In the genomic region with DNA sequence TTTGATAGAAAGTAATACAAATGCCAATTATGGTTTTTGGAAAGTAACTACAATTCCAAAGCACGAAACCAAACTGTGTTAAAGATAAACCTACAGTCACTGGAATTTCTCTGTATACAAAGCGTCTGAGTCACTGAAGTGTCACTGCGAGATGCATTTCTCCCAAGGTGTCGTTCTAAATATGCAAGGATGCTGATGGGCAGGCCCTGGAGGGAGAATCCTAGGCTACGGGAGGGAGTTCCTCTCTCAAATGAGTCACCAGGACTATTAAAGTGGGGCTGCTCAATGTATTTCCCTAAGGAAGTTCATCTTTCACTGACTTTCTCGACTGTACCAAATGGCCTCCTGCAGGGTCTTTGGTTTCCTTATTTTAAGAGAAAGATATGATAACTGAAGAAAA, we compare ENCODE assay signal across 15 cellular contexts.
A peak's percentile ranks its signal among the peaks of the same experiment; 100 is the strongest.
DNase-seq lines count a peak whose midpoint lies in the region; ATAC-seq, FAIRE-seq and TF ChIP-seq lines count a peak whose summit lies in the region.
"Had no signal": no experiment of that assay in that cellular context is flagged by ENCODE, and none has a peak within 500 bp of the region (broad histone marks: within the 10 kb centered on the region; RNA-seq: fewer than 3 reads in every experiment).

No MANE protein-coding gene starts in this region.

- no peak overlapping the region for H3K4me3 Mint-ChIP-seq in CD4-positive, alpha-beta T cell
- H3K4me3 Mint-ChIP-seq in activated T-cell treated with anti-CD3 and anti-CD28 coated beads, Interleukin-2, amount 50 U/mL, for 72 hours, result no peak overlapping the region

- CTCF ChIA-PET in CD4-positive, alpha-beta T cell (lab: Charles Lee), result no interaction called here

- no peak overlapping the region for H3K27ac ChIP-seq in CD4-positive, alpha-beta T cell (ENCODE audit: low read depth, low read length)
- H3K27ac ChIP-seq: SK-N-MC had no signal

- no peak for ATAC-seq in CD4-positive, alpha-beta T cell (ENCODE audit: poor library complexity)
- ATAC-seq in activated T-cell treated with anti-CD3 and anti-CD28 coated beads, Interleukin-2, amount 50 U/mL, for 72 hours (replicated peaks in 1 of 2), result no peak
- ATAC-seq: stimulated activated naive CD8-positive, alpha-beta T cell treated with anti-CD3 and anti-CD28 coated beads, Interleukin-15, Interleukin-2, amounts not matched to agents 100 U/mL and 50 U/mL, for 24 hours had no signal

- H3K4me1 Mint-ChIP-seq in CD4-positive, alpha-beta T cell (ENCODE audit: low read depth), result no peaks in the 10 kb centered on the region
- peaks cover 20% of the 10 kb centered on the region for H3K4me1 Mint-ChIP-seq in activated T-cell treated with anti-CD3 and anti-CD28 coated beads, Interleukin-2, amount 50 U/mL, for 72 hours (ENCODE audit: low read depth)

- FAIRE-seq in bronchial epithelial cell (lab: Jason Lieb, UNC), result no peak
- FAIRE-seq: islet of Langerhans had no signal

- H3K4me3 ChIP-seq in bronchial epithelial cell (ENCODE audit: low read depth, low read length), result no peak overlapping the region
- H3K4me3 ChIP-seq: SK-N-MC had no signal

- no peaks in the 10 kb centered on the region for H3K9me3 Mint-ChIP-seq in CD4-positive, alpha-beta T cell
- H3K9me3 Mint-ChIP-seq in activated T-cell treated with anti-CD3 and anti-CD28 coated beads, Interleukin-2, amount 50 U/mL, for 72 hours, result no peaks in the 10 kb centered on the region

- POLR2A ChIA-PET in CD4-positive, alpha-beta T cell (lab: Charles Lee), result no interaction called here

- intact Hi-C loops in CD4-positive, alpha-beta T cell (cut with DNase I, micrococcal nuclease), result loop anchor here (5.0 to 10.0 kb wide), 4 partner anchors 50 to 840 kb away; no protein-coding TSS in a partner anchor

- H3K27me3 Mint-ChIP-seq in CD4-positive, alpha-beta T cell, result no peaks in the 10 kb centered on the region
- H3K27me3 Mint-ChIP-seq in activated T-cell treated with anti-CD3 and anti-CD28 coated beads, Interleukin-2, amount 50 U/mL, for 72 hours (ENCODE audit: low read depth), result peaks cover 16% of the 10 kb centered on the region

- no peak overlapping the region for H3K27ac Mint-ChIP-seq in CD4-positive, alpha-beta T cell
- no peak overlapping the region for H3K27ac Mint-ChIP-seq in activated T-cell treated with anti-CD3 and anti-CD28 coated beads, Interleukin-2, amount 50 U/mL, for 72 hours

- in situ Hi-C loops in Caki2 (cut with HindIII; ENCODE audit: low pct_unique_long_range_greater_than_20kb, low sequenced_read_pairs), result no loop called here

- H3K36me3 ChIP-seq in bronchial epithelial cell (ENCODE audit: control insufficient read depth, insufficient read depth, low read length), result no peaks in the 10 kb centered on the region

- H3K36me3 Mint-ChIP-seq in CD4-positive, alpha-beta T cell (ENCODE audit: low read depth), result no peaks in the 10 kb centered on the region
- H3K36me3 Mint-ChIP-seq in activated T-cell treated with anti-CD3 and anti-CD28 coated beads, Interleukin-2, amount 50 U/mL, for 72 hours (ENCODE audit: insufficient read depth in 2 of 2), result no peaks in the 10 kb centered on the region

- peak; percentile 76 for DNase-seq in Caki2 (ENCODE audit: low read depth)
- DNase-seq in M059J (ENCODE audit: low read depth), result peak; percentile 89
- peak; percentile 47 for DNase-seq in bronchial epithelial cell (ENCODE audit: low read depth)
- DNase-seq in iris pigment epithelial cell (ENCODE audit: low read depth), result peak; percentile 52
- DNase-seq in COLO829 (ENCODE audit: low spot score), result no peak
- no peak for DNase-seq in CD4-positive, alpha-beta T cell
- no peak for DNase-seq in SW 1271 (lab: John Stamatoyannopoulos, UW)
- DNase-seq in activated T-cell treated with anti-CD3 and anti-CD28 coated beads, Interleukin-2, amount 50 U/mL, for 72 hours, result no peak
- DNase-seq: COR-L47; NCI-H1105; NCI-H510A treated with DMSO at 0.1 percent for 48 hours; stimulated activated CD4-positive, alpha-beta T cell treated with anti-CD3 and anti-CD28 coated beads, Interleukin-4, amount 100 ng/mL, for 4 hours; stimulated activated naive CD8-positive, alpha-beta T cell treated with anti-CD3 and anti-CD28 coated beads, Interleukin-15, Interleukin-2, amounts not matched to agents 100 U/mL and 50 U/mL, for 24 hours had no signal

- no peaks in the 10 kb centered on the region for H3K27me3 ChIP-seq in bronchial epithelial cell (ENCODE audit: control insufficient read depth, insufficient read depth, low read length)
- H3K27me3 ChIP-seq in CD4-positive, alpha-beta T cell (ENCODE audit: control insufficient read depth, insufficient read depth, low read length), result no peaks in the 10 kb centered on the region

- TF ChIP-seq CTCF in bronchial epithelial cell (IDR thresholded peaks at IDR 0.05; ENCODE audit: insufficient read depth, low read length, severe bottlenecking), result no peak
- TF ChIP-seq CTCF in CD4-positive, alpha-beta T cell (IDR thresholded peaks at IDR 0.05), result no peak

- H3K9me3 ChIP-seq in CD4-positive, alpha-beta T cell (ENCODE audit: control insufficient read depth, low read length), result no peaks in the 10 kb centered on the region

Comparison
In these comparisons a context has a peak if more than half of its experiments do, and no peak if none do; other contexts are left out.
1. DNase-seq: peak in Caki2 (single experiment), M059J (single experiment), bronchial epithelial cell (single experiment) and iris pigment epithelial cell (single experiment); none in COLO829 (single experiment), CD4-positive, alpha-beta T cell (0 of 10), SW 1271 (0 of 2) and activated T-cell treated with anti-CD3 and anti-CD28 coated beads, Interleukin-2, amount 50 U/mL, for 72 hours (0 of 2).